20 cellular contexts compared by ENCODE assay signal in the genomic region with DNA sequence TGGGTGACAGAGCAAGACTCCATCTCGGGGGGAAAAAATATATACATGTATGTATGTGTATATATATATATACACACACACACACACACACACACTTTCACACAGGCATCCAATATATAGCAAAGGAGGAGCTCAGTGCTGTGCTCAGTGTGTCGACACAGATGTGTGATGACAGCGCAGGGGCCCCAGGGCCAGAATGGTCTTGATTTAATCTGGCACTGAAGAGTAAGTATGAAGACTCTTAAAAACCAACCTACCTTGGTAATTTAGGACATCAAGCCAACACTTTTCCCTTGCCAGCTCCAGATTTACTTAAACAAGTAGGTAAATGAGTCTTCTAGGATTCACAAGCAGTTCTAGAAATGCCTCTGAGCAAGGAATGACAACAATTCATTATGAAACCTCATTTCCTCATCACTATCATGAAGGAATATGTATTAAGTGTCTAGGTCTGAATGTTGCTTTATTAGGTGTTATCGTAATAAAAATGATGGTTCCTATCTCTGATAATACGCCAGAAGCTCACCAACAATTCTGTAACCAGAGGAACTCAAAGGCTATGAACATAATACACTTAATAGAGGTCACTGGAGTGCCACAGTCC.
A peak's percentile ranks its signal among the peaks of the same experiment; 100 is the strongest.
DNase-seq lines count a peak whose midpoint lies in the region; ATAC-seq and TF ChIP-seq lines count a peak whose summit lies in the region.
"Had no signal": no experiment of that assay in that cellular context is flagged by ENCODE, and none has a peak within 500 bp of the region (broad histone marks: within the 10 kb centered on the region; RNA-seq: fewer than 3 reads in every experiment).

No MANE protein-coding gene starts in this region.

- DNase-seq in activated T-cell treated with anti-CD3 and anti-CD28 coated beads, Interleukin-2, amount 50 U/mL, for 72 hours, result no peak
- DNase-seq in activated T-cell treated with anti-CD3 and anti-CD28 coated beads for 4 hours (no peak), amniotic epithelial cell (ENCODE audit: low read depth) (peak; percentile 60), hypothalamus (lab: John Stamatoyannopoulos, UW) (no peak), islet precursor cell (no peak)
- DNase-seq in CD8-positive, alpha-beta T cell, result no peak
- DNase-seq: NCI-H1105 treated with DMSO at 0.1 percent for 48 hours, NCI-H1694 treated with DMSO at 0.1 percent for 48 hours, NCI-H2107, NCI-H2227 treated with DMSO at 0.1 percent for 48 hours, NCI-H524, Peyer's patch, Right ventricle myocardium superior had no signal

- no peak overlapping the region for H3K4me3 ChIP-seq in CD8-positive, alpha-beta T cell (ENCODE audit: low read depth, low read length)
- H3K4me3 ChIP-seq in neutrophil (ENCODE audit: low read depth in 1 of 2, low read length in 1 of 2), result peak overlapping the region in 1 of 2 experiments; percentile 15
- H3K4me3 ChIP-seq: GM23338, K562, Peyer's patch, SK-N-MC had no signal

- no peaks in the 10 kb centered on the region for H3K36me3 ChIP-seq in CD8-positive, alpha-beta T cell (ENCODE audit: insufficient read depth, low read length)
- H3K36me3 ChIP-seq in neutrophil, result peaks cover 23% of the 10 kb centered on the region
- H3K36me3 ChIP-seq: Peyer's patch had no signal

- POLR2A ChIA-PET in CD8-positive, alpha-beta T cell (lab: Charles Lee), result interaction anchor here (1.3 kb wide), 1 partner anchor 20 kb away, joined by 3 read pairs; no protein-coding TSS in a partner anchor

- H3K27ac Mint-ChIP-seq in activated T-cell treated with anti-CD3 and anti-CD28 coated beads, Interleukin-2, amount 50 U/mL, for 72 hours, result peak overlapping the region; percentile 20
- H3K27ac Mint-ChIP-seq in CD8-positive, alpha-beta T cell, result peak overlapping the region; percentile 30
- H3K27ac Mint-ChIP-seq: GM23338 had no signal

- peaks cover 60% of the 10 kb centered on the region for H3K4me1 ChIP-seq in CD8-positive, alpha-beta T cell (ENCODE audit: insufficient read depth, low read length)
- H3K4me1 ChIP-seq in neutrophil (ENCODE audit: control insufficient read depth in 1 of 2, insufficient read depth in 1 of 2, low read depth in 1 of 2, low read length in 1 of 2), result peaks cover 100% of the 10 kb centered on the region in 2 experiments

- H3K36me3 Mint-ChIP-seq in activated T-cell treated with anti-CD3 and anti-CD28 coated beads, Interleukin-2, amount 50 U/mL, for 72 hours (ENCODE audit: insufficient read depth in 2 of 2), result peaks cover 6 to 20% of the 10 kb centered on the region in 2 donors
- H3K36me3 Mint-ChIP-seq in CD8-positive, alpha-beta T cell, result peaks cover 64% of the 10 kb centered on the region

- no peaks in the 10 kb centered on the region for H3K27me3 ChIP-seq in CD8-positive, alpha-beta T cell (ENCODE audit: insufficient read depth, low read length)
- H3K27me3 ChIP-seq in neutrophil, result no peaks in the 10 kb centered on the region
- H3K27me3 ChIP-seq: Peyer's patch had no signal

- no peak for TF ChIP-seq CTCF in CD8-positive, alpha-beta T cell (IDR thresholded peaks at IDR 0.05)
- TF ChIP-seq CTCF in neutrophil (IDR thresholded peaks at IDR 0.05), result no peak

- H3K4me1 Mint-ChIP-seq in activated T-cell treated with anti-CD3 and anti-CD28 coated beads, Interleukin-2, amount 50 U/mL, for 72 hours (ENCODE audit: low read depth), result peaks cover 60% of the 10 kb centered on the region
- peaks cover 82% of the 10 kb centered on the region for H3K4me1 Mint-ChIP-seq in CD8-positive, alpha-beta T cell (ENCODE audit: low read depth)

- no peaks in the 10 kb centered on the region for H3K27me3 Mint-ChIP-seq in activated T-cell treated with anti-CD3 and anti-CD28 coated beads, Interleukin-2, amount 50 U/mL, for 72 hours (ENCODE audit: low read depth)
- H3K27me3 Mint-ChIP-seq in CD8-positive, alpha-beta T cell (ENCODE audit: low read depth), result no peaks in the 10 kb centered on the region

- H3K27ac ChIP-seq in CD8-positive, alpha-beta T cell (ENCODE audit: low read depth, low read length), result no peak overlapping the region
- H3K27ac ChIP-seq in neutrophil, result peak overlapping the region; percentile 83
- H3K27ac ChIP-seq: C4-2B, Peyer's patch, SK-N-MC had no signal

- ATAC-seq in activated T-cell treated with anti-CD3 and anti-CD28 coated beads, Interleukin-2, amount 50 U/mL, for 72 hours (replicated peaks in 1 of 2), result no peak
- no peak for ATAC-seq in CD8-positive, alpha-beta T cell
- ATAC-seq in GM18868 (IDR thresholded peaks at IDR 0.05; ENCODE audit: unreplicated experiment), result no peak
- ATAC-seq: GM23338, HCT116, K562 had no signal

- intact Hi-C loops in CD8-positive, alpha-beta T cell (cut with DNase I, micrococcal nuclease), result no loop called here

- CTCF ChIA-PET in CD8-positive, alpha-beta T cell (lab: Charles Lee), result interaction anchor here (1.5 to 11.0 kb wide), 5 partner anchors 10 to 204 kb away, joined by 4 to 232 read pairs (median 6); no protein-coding TSS in a partner anchor

- H3K9me3 Mint-ChIP-seq in activated T-cell treated with anti-CD3 and anti-CD28 coated beads, Interleukin-2, amount 50 U/mL, for 72 hours, result peaks cover 0 to 2% of the 10 kb centered on the region in 2 donors
- no peaks in the 10 kb centered on the region for H3K9me3 Mint-ChIP-seq in CD8-positive, alpha-beta T cell

- H3K9me3 ChIP-seq in CD8-positive, alpha-beta T cell (ENCODE audit: low read length), result no peaks in the 10 kb centered on the region
- H3K9me3 ChIP-seq in neutrophil, result no peaks in the 10 kb centered on the region
- H3K9me3 ChIP-seq: Peyer's patch had no signal

- H3K4me3 Mint-ChIP-seq in activated T-cell treated with anti-CD3 and anti-CD28 coated beads, Interleukin-2, amount 50 U/mL, for 72 hours, result no peak overlapping the region
- H3K4me3 Mint-ChIP-seq in CD8-positive, alpha-beta T cell, result no peak overlapping the region
- H3K4me3 Mint-ChIP-seq: GM23338 had no signal
